Comparison of ENCODE assay signal across 8 cellular contexts in genomic region chr11:133835258-133836075, GRCh38. TPM values are rescaled to one million over a fixed set of nuclear protein-coding genes. Genes with fewer than 3 reads are reported as not detected.
DNase-seq lines count a peak whose midpoint lies in the region; ATAC-seq, FAIRE-seq and TF ChIP-seq lines count a peak whose summit lies in the region.

No MANE protein-coding gene starts in this region.

- no peak overlapping the region for H3K18ac ChIP-seq in IMR-90 (ENCODE audit: low read depth, low read length)
- no peak overlapping the region for H3K18ac ChIP-seq in mesendoderm (ENCODE audit: low read length)

- H2AFZ ChIP-seq in IMR-90 (replicated peaks; ENCODE audit: low read length, poor library complexity), result no peak overlapping the region

- no peak overlapping the region for H2AK9ac ChIP-seq in IMR-90 (replicated peaks; ENCODE audit: low read depth, low read length, poor library complexity)

- no peak overlapping the region for H3K23ac ChIP-seq in IMR-90 (ENCODE audit: low read depth, low read length)
- no peak overlapping the region for H3K23ac ChIP-seq in mesendoderm (ENCODE audit: low read length)

- ATAC-seq in A549 (peak; percentile 91 to 96), GM21723 (IDR thresholded peaks at IDR 0.05; ENCODE audit: unreplicated experiment) (peak; percentile 95), IMR-90 (ENCODE audit: low read depth) (no peak)

- CTCF ChIA-PET in A549 (lab: Yijun Ruan, JAX) (interaction anchor here (0.8 to 5.5 kb wide), 14 partner anchors 9 to 765 kb away, joined by 3 to 71 read pairs (median 4); partner anchors contain the start of gene SPATA19), IMR-90 (lab: Yijun Ruan, JAX) (no interaction called here)

- H3K9ac ChIP-seq in IMR-90 (ENCODE audit: low read depth, low read length) (no peak overlapping the region), mesendoderm (ENCODE audit: low read length) (no peak overlapping the region)

- 25% methylated on average over 11 of the region's 15 CpGs for WGBS in A549 (ENCODE audit: missing lambda C conversion rate)
- no CpG with 5 or more reads among the region's 15 CpGs for WGBS in IMR-90 (ENCODE audit: extremely low coverage in 2 of 2, insufficient read length in 1 of 2), 2 experiments
- no CpG with 5 or more reads among the region's 15 CpGs for WGBS in mesendoderm (ENCODE audit: extremely low coverage, insufficient coverage, low lambda C conversion rate)

- H4K8ac ChIP-seq in IMR-90 (ENCODE audit: low read depth in 2 of 2, low read length in 2 of 2) (no peak overlapping the region), mesendoderm (ENCODE audit: low read depth, low read length) (no peak overlapping the region)

- FAIRE-seq in A549 (lab: Jason Lieb, UNC), result no peak

- no peaks in the 10 kb centered on the region for H3K9me3 ChIP-seq in A549
- peaks cover 41% of the 10 kb centered on the region for H3K9me3 ChIP-seq in IMR-90 (ENCODE audit: control insufficient read depth, insufficient read depth, low read length)
- no peaks in the 10 kb centered on the region for H3K9me3 ChIP-seq in uterus

- no peak for TF ChIP-seq EP300 in A549 (IDR thresholded peaks at IDR 0.05)

- no peaks in the 10 kb centered on the region for H3K79me2 ChIP-seq in mesendoderm (ENCODE audit: control insufficient read depth, insufficient read depth, low read length)

- H3K4ac ChIP-seq in IMR-90 (ENCODE audit: low read depth, low read length), result no peak overlapping the region
- H3K4ac ChIP-seq in mesendoderm (ENCODE audit: low read depth, low read length), result no peak overlapping the region

- no peak for TF ChIP-seq POLR2A in A549 (IDR thresholded peaks at IDR 0.05; ENCODE audit: low read length)
- no peak for TF ChIP-seq POLR2A in IMR-90 (IDR thresholded peaks at IDR 0.05; ENCODE audit: low read depth, low read length)
- TF ChIP-seq POLR2A in uterus (IDR thresholded peaks at IDR 0.05), result no peak

- no peak overlapping the region for H2BK5ac ChIP-seq in IMR-90 (ENCODE audit: low read depth, low read length, poor library complexity, severe bottlenecking)
- no peak overlapping the region for H2BK5ac ChIP-seq in mesendoderm (ENCODE audit: low read length)

- H4K20me1 ChIP-seq in IMR-90 (ENCODE audit: insufficient read depth, low read length), result no peaks in the 10 kb centered on the region

- H2BK120ac ChIP-seq in IMR-90 (ENCODE audit: low read depth, low read length) (no peak overlapping the region), mesendoderm (ENCODE audit: low read depth, low read length) (no peak overlapping the region)

- intact Hi-C loops in IMR-90 (cut with micrococcal nuclease) (no loop called here), uterus (cut with DNase I; ENCODE audit: low total_unique reads) (no loop called here)

- H4K91ac ChIP-seq in IMR-90 (ENCODE audit: insufficient read depth, low read depth, low read length), result no peak overlapping the region

- no peak overlapping the region for H3K4me3 ChIP-seq in A549
- H3K4me3 ChIP-seq in IMR-90 (ENCODE audit: insufficient read depth, low read depth, low read length), result no peak overlapping the region
- no peak overlapping the region for H3K4me3 ChIP-seq in mesendoderm (ENCODE audit: low read length)
- no peak overlapping the region for H3K4me3 ChIP-seq in uterus

- no peak overlapping the region for H2BK20ac ChIP-seq in IMR-90 (ENCODE audit: low read depth, low read length)

- no peaks in the 10 kb centered on the region for H3K9me1 ChIP-seq in IMR-90 (ENCODE audit: insufficient read depth, low read length)

- no peaks in the 10 kb centered on the region for H3K79me1 ChIP-seq in IMR-90 (ENCODE audit: low read depth in 1 of 2, low read length in 2 of 2)
- H3K79me1 ChIP-seq in mesendoderm (ENCODE audit: low read length), result no peaks in the 10 kb centered on the region

- no peak overlapping the region for H2BK15ac ChIP-seq in IMR-90 (ENCODE audit: low read depth, low read length)
- no peak overlapping the region for H2BK15ac ChIP-seq in mesendoderm (replicated peaks; ENCODE audit: low read depth)

- no TSS peak for BruUV-seq in IMR-90 (replicated peaks; lab: Mats Ljungman, UMichigan)

- no peak overlapping the region for H4K5ac ChIP-seq in IMR-90 (ENCODE audit: low read depth, low read length)
- no peak overlapping the region for H4K5ac ChIP-seq in mesendoderm (ENCODE audit: low read length)

- H2AK5ac ChIP-seq in IMR-90 (ENCODE audit: low read depth, low read length) (no peak overlapping the region), mesendoderm (ENCODE audit: low read length) (no peak overlapping the region)

- H3K36me3 ChIP-seq in IMR-90 (ENCODE audit: control insufficient read depth, insufficient read depth, low read length) (no peaks in the 10 kb centered on the region), mesendoderm (ENCODE audit: control insufficient read depth, insufficient read depth, low read length) (no peaks in the 10 kb centered on the region), uterus (no peaks in the 10 kb centered on the region)

- H3K14ac ChIP-seq in IMR-90 (replicated peaks; ENCODE audit: low read depth, low read length), result no peak overlapping the region

- H3K4me2 ChIP-seq in A549 (no peak overlapping the region), IMR-90 (ENCODE audit: low read depth, low read length) (no peak overlapping the region), mesendoderm (ENCODE audit: low read length) (no peak overlapping the region)

- peak; percentile 43 to 73 for DNase-seq in A549 (ENCODE audit: low read depth in 1 of 2, low spot score in 1 of 2)
- peak; percentile 55 for DNase-seq in ELR (ENCODE audit: low read depth)
- peak; percentile 4 for DNase-seq in IMR-90
- peak; percentile 60 for DNase-seq in RPMI7951 (ENCODE audit: low read depth)
- peak; percentile 83 for DNase-seq in dermis blood vessel endothelial cell
- DNase-seq in mesendoderm, result peak; percentile 91
- no peak for DNase-seq in uterus

- no peak overlapping the region for H3K56ac ChIP-seq in IMR-90 (ENCODE audit: extremely low read depth, insufficient read depth, low read length)
- H3K56ac ChIP-seq in mesendoderm (ENCODE audit: low read length), result no peak overlapping the region

- dilution Hi-C loops in IMR-90 (cut with HindIII; ENCODE audit: low sequenced_read_pairs, unreplicated experiment), result no loop called here

- POLR2A ChIA-PET in A549 (lab: Yijun Ruan, JAX) (no interaction called here), IMR-90 (lab: Charles Lee; ENCODE audit: unreplicated experiment) (no interaction called here)

- TF ChIP-seq CTCF in A549 (IDR thresholded peaks at IDR 0.05), result peak; percentile 64
- no peak for TF ChIP-seq CTCF in IMR-90 (conservative IDR thresholded peaks at IDR 0.05; ENCODE audit: low read depth, low read length)
- peak; percentile 24 to 66 (median 47) for TF ChIP-seq CTCF in uterus (IDR thresholded peaks at IDR 0.05)

- H3K27me3 ChIP-seq in IMR-90 (ENCODE audit: control insufficient read depth, insufficient read depth, low read length) (no peaks in the 10 kb centered on the region), mesendoderm (ENCODE audit: insufficient read depth, low read length, poor library complexity) (no peaks in the 10 kb centered on the region), uterus (no peaks in the 10 kb centered on the region)

- in situ Hi-C loops in IMR-90 (cut with MboI; ENCODE audit: low sequenced_read_pairs), result no loop called here

- TF ChIP-seq RAD21 in A549 (conservative IDR thresholded peaks at IDR 0.05 in 1 of 2, IDR thresholded peaks at IDR 0.05 in 1 of 2) (peak; percentile 71 to 79), IMR-90 (IDR thresholded peaks at IDR 0.05; ENCODE audit: low read length) (no peak)

- H3K27ac ChIP-seq in A549, result no peak overlapping the region
- no peak overlapping the region for H3K27ac ChIP-seq in IMR-90 (ENCODE audit: insufficient read depth, low read length)
- no peak overlapping the region for H3K27ac ChIP-seq in mesendoderm (ENCODE audit: low read depth, low read length)
- no peak overlapping the region for H3K27ac ChIP-seq in uterus

- H3K4me1 ChIP-seq in A549 (no peaks in the 10 kb centered on the region), IMR-90 (ENCODE audit: control insufficient read depth, insufficient read depth, low read length) (no peaks in the 10 kb centered on the region), mesendoderm (ENCODE audit: control insufficient read depth, low read depth, low read length) (no peaks in the 10 kb centered on the region), uterus (no peaks in the 10 kb centered on the region)

TF ChIP-seq in A549, 52 proteins besides CTCF, POLR2A, EP300 and RAD21:
- TF ChIP-seq RFX5 (IDR thresholded peaks at IDR 0.05) (no peak), ZC3H11A (IDR thresholded peaks at IDR 0.05) (no peak), PHF8 (IDR thresholded peaks at IDR 0.05; ENCODE audit: borderline replicate concordance, low read depth) (no peak), SMC3 (IDR thresholded peaks at IDR 0.05) (peak; percentile 60; the same call in 1 of the 3 replicates), ZNF302 (CRISPR knock-in tag; IDR thresholded peaks at IDR 0.05) (no peak)

TF ChIP-seq in IMR-90, 13 proteins besides CTCF, POLR2A, EP300 and RAD21:
- TF ChIP-seq BHLHE40 (IDR thresholded peaks at IDR 0.05; ENCODE audit: low read depth, low read length) (no peak), RFX5 (IDR thresholded peaks at IDR 0.05; ENCODE audit: low read depth, low read length) (no peak), MAZ (IDR thresholded peaks at IDR 0.05; ENCODE audit: borderline replicate concordance, low read depth, low read length) (no peak), CHD1 (IDR thresholded peaks at IDR 0.05; ENCODE audit: low read depth, low read length) (no peak), NFE2L2 (IDR thresholded peaks at IDR 0.05; ENCODE audit: low read depth, low read length) (no peak)

RNA-seq across cellular contexts. Expression of gene SPATA19, which starts 9.8 kb away (rescaled TPM):
- polyA plus RNA-seq in A549 (2011; rRNA removed) (not detected in 2 replicates), A549 (2017; fragmentation: RNase III; extraction: RNeasy Plus Mini Kit Qiagen cat#74134 plus additional on column Dnase treatment) (not detected in 3 replicates), IMR-90 (2012; rRNA removed) (not detected in 2 replicates)
- polyA plus RNA-seq in A549 (2012; cell fraction: cytosol; rRNA removed), result not detected in 2 replicates
- polyA plus RNA-seq in A549 (2012; cell fraction: nucleus; rRNA removed), result not detected in 2 replicates
- polyA minus RNA-seq in A549 (2011; rRNA and poly(A)+ RNA removed), result not detected in 2 replicates
- total RNA-seq in IMR-90 (2012; rRNA removed) (not detected in 2 replicates), dermis blood vessel endothelial cell (not detected in 2 replicates), uterus (not detected)
- polyA plus RNA-seq in IMR-90 (2012; cell fraction: cytosol; rRNA removed), result not detected in 2 replicates
- not detected in 2 replicates for polyA plus RNA-seq in IMR-90 (2012; cell fraction: nucleus; rRNA removed; ENCODE audit: low replicate concordance)
- total RNA-seq in RPMI7951 (2014; rRNA removed; shearing (Covaris generic)), result not detected in 2 replicates
- not detected for polyA plus RNA-seq in mesendoderm (2013, experiment 1 of 2)
- polyA plus RNA-seq in mesendoderm (2013, experiment 2 of 2), result not detected

Comparison
In these comparisons a context has a peak if more than half of its experiments do, and no peak if none do; other contexts are left out.
1. DNase-seq: peak in A549 (2 of 2), ELR (single experiment), IMR-90 (single experiment), RPMI7951 (single experiment), dermis blood vessel endothelial cell (single experiment) and mesendoderm (single experiment); none in uterus (0 of 2).